In the genomic region with DNA sequence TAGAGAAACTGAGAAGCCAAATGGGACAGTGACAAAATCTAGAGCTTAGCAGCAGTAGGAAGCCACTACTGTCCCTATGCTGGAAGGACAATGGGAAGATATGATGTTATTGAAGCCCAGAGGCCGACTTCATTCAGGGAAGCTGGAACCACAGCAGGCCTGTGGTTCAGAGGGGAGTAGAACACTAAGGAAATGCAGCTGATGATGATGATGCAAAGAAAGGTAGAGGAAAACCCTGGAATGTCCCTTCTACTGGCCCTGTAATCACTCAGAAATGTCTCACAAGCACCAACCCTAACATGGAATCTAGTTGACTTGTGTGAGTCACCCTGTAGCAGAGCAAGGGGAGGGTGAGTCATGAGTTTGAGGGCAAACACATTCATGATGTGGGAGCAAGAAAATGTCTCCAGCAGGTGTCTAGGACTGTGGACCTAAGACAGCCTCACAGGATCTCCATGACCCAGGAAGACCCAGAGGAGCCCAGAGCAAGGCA, we compare ENCODE assay signal across 9 cellular contexts. TPM values are rescaled to one million over a fixed set of nuclear protein-coding genes. Genes with fewer than 3 reads are reported as not detected.
DNase-seq lines count a peak whose midpoint lies in the region; ATAC-seq and TF ChIP-seq lines count a peak whose summit lies in the region.
"Had no signal": no experiment of that assay in that cellular context is flagged by ENCODE, and none has a peak within 500 bp of the region (broad histone marks: within the 10 kb centered on the region; RNA-seq: fewer than 3 reads in every experiment).

No MANE protein-coding gene starts in this region.

- no peaks in the 10 kb centered on the region for H3K9me2 ChIP-seq in PC-9 (ENCODE audit: insufficient read depth)

- H3K27ac ChIP-seq in PC-9, result peak overlapping the region; percentile 90

- no peak overlapping the region for H3K4me3 ChIP-seq in PC-9
- no peak overlapping the region for H3K4me3 ChIP-seq in skeletal muscle cell (ENCODE audit: low read depth, low read length)

- no peaks in the 10 kb centered on the region for H3K27me3 Mint-ChIP-seq in Calu3 (ENCODE audit: unreplicated experiment)
- H3K27me3 Mint-ChIP-seq: T-cell had no signal

- H3K79me2 ChIP-seq in PC-9 (ENCODE audit: low read depth), result no peaks in the 10 kb centered on the region

- H3K4me1 ChIP-seq in PC-9 (replicated peaks; ENCODE audit: insufficient read depth), result peaks cover 48% of the 10 kb centered on the region

- CTCF ChIA-PET in Calu3 (lab: Charles Lee), result interaction anchor here (1.8 kb wide), 1 partner anchor 40 kb away, joined by 4 read pairs; no protein-coding TSS in a partner anchor
- CTCF ChIA-PET in PC-9 (lab: Charles Lee), result no interaction called here

- peaks cover 3% of the 10 kb centered on the region; the same call in 1 of the 2 replicates for H3K9me3 ChIP-seq in PC-9 (ENCODE audit: insufficient read depth, low read depth)

- no peaks in the 10 kb centered on the region for H4K20me1 ChIP-seq in PC-9 (ENCODE audit: insufficient read depth)

- TF ChIP-seq CTCF in Calu3 (IDR thresholded peaks at IDR 0.05; ENCODE audit: unreplicated experiment), result no peak
- TF ChIP-seq CTCF in PC-9 (conservative IDR thresholded peaks at IDR 0.05), result no peak

- ATAC-seq in HG02571 (IDR thresholded peaks at IDR 0.05; ENCODE audit: unreplicated experiment), result no peak
- no peak for ATAC-seq in HG02970 (IDR thresholded peaks at IDR 0.05; ENCODE audit: low FRiP score, unreplicated experiment)
- no peak for ATAC-seq in GM19035 (IDR thresholded peaks at IDR 0.05; ENCODE audit: unreplicated experiment)

- intact Hi-C loops in Calu3 (cut with micrococcal nuclease; ENCODE audit: unreplicated experiment) (loop anchor here (2.0 to 5.0 kb wide), 2 partner anchors 115 to 187 kb away; no protein-coding TSS in a partner anchor), PC-9 (cut with micrococcal nuclease; ENCODE audit: unreplicated experiment) (loop anchor here (1.0 to 5.0 kb wide), 4 partner anchors 39 to 197 kb away; a partner anchor contains a TSS)

- DNase-seq in Calu3, result peak; percentile 72
- DNase-seq in PC-9, result peak; percentile 82 to 98
- DNase-seq in dedifferentiated amniotic fluid mesenchymal stem cell (ENCODE audit: extremely low spot score), result peak; percentile 95
- peak; percentile 98 for DNase-seq in skeletal muscle cell (ENCODE audit: low read depth)
- no peak for DNase-seq in DMS114 treated with DMSO at 0.1 percent for 48 hours (lab: John Stamatoyannopoulos, UW; ENCODE audit: unreplicated experiment)
- DNase-seq: T-cell had no signal

- H3F3A ChIP-seq in PC-9 (ENCODE audit: insufficient read depth, low read depth), result peaks cover 27% of the 10 kb centered on the region

- peaks cover 13% of the 10 kb centered on the region for H3K36me3 Mint-ChIP-seq in Calu3 (ENCODE audit: insufficient read depth, unreplicated experiment)

- H3K4me1 Mint-ChIP-seq in Calu3 (ENCODE audit: low read depth, unreplicated experiment), result peaks cover 70% of the 10 kb centered on the region

- no peaks in the 10 kb centered on the region for H3K27me3 ChIP-seq in PC-9 (ENCODE audit: insufficient read depth, low read depth)

- no peaks in the 10 kb centered on the region for H3K36me3 ChIP-seq in PC-9 (ENCODE audit: low read depth)

- H3K4me3 Mint-ChIP-seq in Calu3 (ENCODE audit: low read depth, unreplicated experiment), result peak overlapping the region; percentile 24
- H3K4me3 Mint-ChIP-seq: T-cell had no signal

- BruUV-seq in Calu3 (replicated peaks; lab: Mats Ljungman, UMichigan) (no TSS peak), PC-9 (replicated peaks; lab: Mats Ljungman, UMichigan) (no TSS peak)

- no peaks in the 10 kb centered on the region for H3K9me3 Mint-ChIP-seq in Calu3 (ENCODE audit: low read depth, unreplicated experiment)
- H3K9me3 Mint-ChIP-seq: T-cell had no signal

- no peak overlapping the region for H2AFZ ChIP-seq in PC-9

- peak overlapping the region; percentile 52 for H3K4me2 ChIP-seq in PC-9

- POLR2A ChIA-PET in PC-9 (lab: Charles Lee; ENCODE audit: unreplicated experiment), result interaction anchor here (0.5 kb wide), 1 partner anchor 32 kb away, joined by 3 read pairs; no protein-coding TSS in a partner anchor

- peak overlapping the region; percentile 98 for H3K27ac Mint-ChIP-seq in Calu3 (ENCODE audit: unreplicated experiment)

RNA-seq across cellular contexts. Expression of a gene that starts 37.1 kb away (rescaled TPM):
- total RNA-seq in Calu3 (2022) (0.32 and 0.42 TPM in 2 replicates), PC-9 (2021) (not detected in 2 replicates)
